11 cellular contexts compared by ENCODE assay signal in the genomic region with DNA sequence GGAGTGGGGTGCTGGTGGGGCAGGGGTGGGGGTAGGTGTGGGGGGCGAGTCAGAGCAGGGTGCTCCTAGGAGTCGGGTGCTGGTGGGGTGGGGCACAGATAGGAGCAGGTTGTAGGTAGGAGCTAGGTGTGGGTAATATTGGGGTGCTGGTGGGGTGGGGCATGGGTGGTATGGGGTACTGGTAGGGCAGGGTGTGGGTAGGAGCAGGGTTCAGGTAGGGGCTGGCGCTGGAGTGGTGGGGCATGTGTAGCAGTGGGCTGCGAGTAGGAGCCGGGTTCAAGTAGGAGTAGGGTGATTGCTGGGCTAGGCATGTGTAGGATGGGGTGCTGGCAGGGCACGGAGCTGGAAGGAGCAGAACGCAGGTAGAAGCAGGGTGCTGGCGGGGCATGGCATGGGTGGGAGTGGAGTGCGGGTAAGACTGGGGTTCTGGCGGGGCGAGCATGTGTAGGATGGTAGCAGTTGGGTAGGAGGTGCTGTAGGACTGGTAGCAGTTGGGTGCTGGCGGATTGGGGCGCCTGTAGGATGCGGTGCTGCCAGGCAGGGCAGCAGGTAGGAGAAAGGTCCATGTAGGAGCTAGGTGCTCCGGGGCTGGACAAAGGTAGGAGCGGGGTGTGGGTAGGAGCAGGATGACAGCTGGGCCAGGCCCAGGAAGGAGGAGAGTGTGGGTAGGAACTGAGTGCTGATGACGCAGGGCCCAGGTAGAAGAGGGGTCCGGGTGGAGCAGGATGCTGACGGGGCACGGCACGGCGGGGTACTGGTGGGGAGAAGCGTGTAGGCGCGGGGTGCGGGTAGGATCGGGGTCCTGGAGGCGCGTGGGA.
DNase-seq lines count a peak whose midpoint lies in the region; ATAC-seq lines count a peak whose summit lies in the region.
"Had no signal": no experiment of that assay in that cellular context is flagged by ENCODE, and none has a peak within 500 bp of the region (broad histone marks: within the 10 kb centered on the region; RNA-seq: fewer than 3 reads in every experiment).

No MANE protein-coding gene starts in this region.

- intact Hi-C loops in activated CD4-positive, alpha-beta T cell treated with anti-CD3 and anti-CD28 coated beads for 36 hours (cut with DNase I, micrococcal nuclease), result no loop called here
- intact Hi-C loops in activated T-helper 2 cell treated with anti-CD3 and anti-CD28 coated beads, Interferon-gamma antibody, Interleukin-2, Interleukin-4, amounts not matched to agents 10 μg/mL and 5 μg/mL and 100 μg/mL, durations not matched to agents 14 hours and 24 hours and 36 hours (cut with micrococcal nuclease), result no loop called here

- peaks cover 34% of the 10 kb centered on the region for H3K27me3 Mint-ChIP-seq in activated CD4-positive, alpha-beta T cell treated with anti-CD3 and anti-CD28 coated beads for 36 hours
- peaks cover 6% of the 10 kb centered on the region for H3K27me3 Mint-ChIP-seq in activated naive CD4-positive, alpha-beta T cell treated with anti-CD3 and anti-CD28 coated beads, Interleukin-2, amount 50 U/mL, for 24 hours
- peaks cover 37 to 39% of the 10 kb centered on the region in 2 donors for H3K27me3 Mint-ChIP-seq in stimulated activated naive B cell treated with anti-CD40 and anti-IgM and Interleukin-4, amounts not matched to agents 10 μg/mL and 1 μg/mL and 100 μg/mL, for 72 hours
- peaks cover 47% of the 10 kb centered on the region for H3K27me3 Mint-ChIP-seq in activated T-helper 2 cell treated with anti-CD3 and anti-CD28 coated beads, Interferon-gamma antibody, Interleukin-2, Interleukin-4, amounts not matched to agents 10 μg/mL and 5 μg/mL and 100 μg/mL, durations not matched to agents 14 hours and 24 hours and 36 hours (ENCODE audit: low read depth)

- H3K36me3 Mint-ChIP-seq in activated CD4-positive, alpha-beta T cell treated with anti-CD3 and anti-CD28 coated beads for 36 hours (ENCODE audit: low read depth), result no peaks in the 10 kb centered on the region
- no peaks in the 10 kb centered on the region for H3K36me3 Mint-ChIP-seq in activated naive CD4-positive, alpha-beta T cell treated with anti-CD3 and anti-CD28 coated beads, Interleukin-2, amount 50 U/mL, for 24 hours
- H3K36me3 Mint-ChIP-seq in stimulated activated naive B cell treated with anti-CD40 and anti-IgM and Interleukin-4, amounts not matched to agents 10 μg/mL and 1 μg/mL and 100 μg/mL, for 72 hours, result no peaks in the 10 kb centered on the region
- H3K36me3 Mint-ChIP-seq in activated T-helper 2 cell treated with anti-CD3 and anti-CD28 coated beads, Interferon-gamma antibody, Interleukin-2, Interleukin-4, amounts not matched to agents 10 μg/mL and 5 μg/mL and 100 μg/mL, durations not matched to agents 14 hours and 24 hours and 36 hours (ENCODE audit: low read depth), result no peaks in the 10 kb centered on the region

- no peak overlapping the region for H3K27ac Mint-ChIP-seq in activated CD4-positive, alpha-beta T cell treated with anti-CD3 and anti-CD28 coated beads for 36 hours
- H3K27ac Mint-ChIP-seq in activated naive CD4-positive, alpha-beta T cell treated with anti-CD3 and anti-CD28 coated beads, Interleukin-2, amount 50 U/mL, for 24 hours, result no peak overlapping the region
- H3K27ac Mint-ChIP-seq in stimulated activated naive B cell treated with anti-CD40 and anti-IgM and Interleukin-4, amounts not matched to agents 10 μg/mL and 1 μg/mL and 100 μg/mL, for 72 hours, result no peak overlapping the region
- H3K27ac Mint-ChIP-seq in activated T-helper 2 cell treated with anti-CD3 and anti-CD28 coated beads, Interferon-gamma antibody, Interleukin-2, Interleukin-4, amounts not matched to agents 10 μg/mL and 5 μg/mL and 100 μg/mL, durations not matched to agents 14 hours and 24 hours and 36 hours, result no peak overlapping the region

- no peaks in the 10 kb centered on the region for H3K9me3 Mint-ChIP-seq in activated CD4-positive, alpha-beta T cell treated with anti-CD3 and anti-CD28 coated beads for 36 hours (ENCODE audit: low read depth)
- H3K9me3 Mint-ChIP-seq in activated naive CD4-positive, alpha-beta T cell treated with anti-CD3 and anti-CD28 coated beads, Interleukin-2, amount 50 U/mL, for 24 hours, result no peaks in the 10 kb centered on the region
- no peaks in the 10 kb centered on the region for H3K9me3 Mint-ChIP-seq in stimulated activated naive B cell treated with anti-CD40 and anti-IgM and Interleukin-4, amounts not matched to agents 10 μg/mL and 1 μg/mL and 100 μg/mL, for 72 hours
- no peaks in the 10 kb centered on the region for H3K9me3 Mint-ChIP-seq in activated T-helper 2 cell treated with anti-CD3 and anti-CD28 coated beads, Interferon-gamma antibody, Interleukin-2, Interleukin-4, amounts not matched to agents 10 μg/mL and 5 μg/mL and 100 μg/mL, durations not matched to agents 14 hours and 24 hours and 36 hours

- ATAC-seq in activated CD4-positive, alpha-beta T cell treated with anti-CD3 and anti-CD28 coated beads for 36 hours, result peak; percentile 12
- ATAC-seq in stimulated activated naive B cell treated with anti-CD40 and anti-IgM and Interleukin-4, amounts not matched to agents 10 μg/mL and 1 μg/mL and 100 μg/mL, for 72 hours (replicated peaks), result peak in 1 of 2 donors; percentile 22
- no peak for ATAC-seq in GM19351 (IDR thresholded peaks at IDR 0.05; ENCODE audit: unreplicated experiment)
- ATAC-seq: SK-N-SH treated with all-trans-retinoic acid at 6 μM for 48 hours had no signal

- peak overlapping the region; percentile 15 for H3K4me3 Mint-ChIP-seq in activated CD4-positive, alpha-beta T cell treated with anti-CD3 and anti-CD28 coated beads for 36 hours
- peak overlapping the region; percentile 86 for H3K4me3 Mint-ChIP-seq in activated naive CD4-positive, alpha-beta T cell treated with anti-CD3 and anti-CD28 coated beads, Interleukin-2, amount 50 U/mL, for 24 hours
- H3K4me3 Mint-ChIP-seq in stimulated activated naive B cell treated with anti-CD40 and anti-IgM and Interleukin-4, amounts not matched to agents 10 μg/mL and 1 μg/mL and 100 μg/mL, for 72 hours, result peak overlapping the region; percentile 56 to 69
- no peak overlapping the region for H3K4me3 Mint-ChIP-seq in activated T-helper 2 cell treated with anti-CD3 and anti-CD28 coated beads, Interferon-gamma antibody, Interleukin-2, Interleukin-4, amounts not matched to agents 10 μg/mL and 5 μg/mL and 100 μg/mL, durations not matched to agents 14 hours and 24 hours and 36 hours (ENCODE audit: low read depth)

- POLR2A ChIA-PET in activated CD4-positive, alpha-beta T cell treated with anti-CD3 and anti-CD28 coated beads for 36 hours (lab: Charles Lee), result no interaction called here

- peaks cover 11% of the 10 kb centered on the region for H3K4me1 Mint-ChIP-seq in activated CD4-positive, alpha-beta T cell treated with anti-CD3 and anti-CD28 coated beads for 36 hours
- peaks cover 20% of the 10 kb centered on the region for H3K4me1 Mint-ChIP-seq in activated naive CD4-positive, alpha-beta T cell treated with anti-CD3 and anti-CD28 coated beads, Interleukin-2, amount 50 U/mL, for 24 hours
- H3K4me1 Mint-ChIP-seq in stimulated activated naive B cell treated with anti-CD40 and anti-IgM and Interleukin-4, amounts not matched to agents 10 μg/mL and 1 μg/mL and 100 μg/mL, for 72 hours, result peaks cover 22 to 23% of the 10 kb centered on the region in 2 donors
- peaks cover 5% of the 10 kb centered on the region for H3K4me1 Mint-ChIP-seq in activated T-helper 2 cell treated with anti-CD3 and anti-CD28 coated beads, Interferon-gamma antibody, Interleukin-2, Interleukin-4, amounts not matched to agents 10 μg/mL and 5 μg/mL and 100 μg/mL, durations not matched to agents 14 hours and 24 hours and 36 hours (ENCODE audit: low read depth)

- CTCF ChIA-PET in activated CD4-positive, alpha-beta T cell treated with anti-CD3 and anti-CD28 coated beads for 36 hours (lab: Charles Lee), result interaction anchor here (0.7 kb wide), 1 partner anchor 458 kb away, joined by 3 read pairs; no protein-coding TSS in a partner anchor

- peak overlapping the region; percentile 38 for H3K4me3 ChIP-seq in iPS-11a (ENCODE audit: low read depth, low read length)
- H3K4me3 ChIP-seq: MG63 had no signal

- no peak for DNase-seq in activated CD4-positive, alpha-beta T cell treated with anti-CD3 and anti-CD28 coated beads for 36 hours
- no peak for DNase-seq in activated CD4-positive, alpha-beta T cell treated with anti-CD3 and anti-CD28 coated beads for 4 hours
- DNase-seq in stimulated activated naive B cell treated with anti-CD40 and anti-IgM and Interleukin-4, amounts not matched to agents 10 μg/mL and 1 μg/mL and 100 μg/mL, for 72 hours, result no peak
- no peak for DNase-seq in NCI-H2081 (lab: John Stamatoyannopoulos, UW)
- no peak for DNase-seq in activated T-helper 2 cell treated with anti-CD3 and anti-CD28 coated beads, Interferon-gamma antibody, Interleukin-2, Interleukin-4, amounts not matched to agents 10 μg/mL and 5 μg/mL and 100 μg/mL, durations not matched to agents 14 hours and 24 hours and 36 hours (ENCODE audit: low spot score)
- DNase-seq: MG63, NCI-H2171 had no signal
